ENCODE assay signal across 8 cellular contexts in the genomic region with DNA sequence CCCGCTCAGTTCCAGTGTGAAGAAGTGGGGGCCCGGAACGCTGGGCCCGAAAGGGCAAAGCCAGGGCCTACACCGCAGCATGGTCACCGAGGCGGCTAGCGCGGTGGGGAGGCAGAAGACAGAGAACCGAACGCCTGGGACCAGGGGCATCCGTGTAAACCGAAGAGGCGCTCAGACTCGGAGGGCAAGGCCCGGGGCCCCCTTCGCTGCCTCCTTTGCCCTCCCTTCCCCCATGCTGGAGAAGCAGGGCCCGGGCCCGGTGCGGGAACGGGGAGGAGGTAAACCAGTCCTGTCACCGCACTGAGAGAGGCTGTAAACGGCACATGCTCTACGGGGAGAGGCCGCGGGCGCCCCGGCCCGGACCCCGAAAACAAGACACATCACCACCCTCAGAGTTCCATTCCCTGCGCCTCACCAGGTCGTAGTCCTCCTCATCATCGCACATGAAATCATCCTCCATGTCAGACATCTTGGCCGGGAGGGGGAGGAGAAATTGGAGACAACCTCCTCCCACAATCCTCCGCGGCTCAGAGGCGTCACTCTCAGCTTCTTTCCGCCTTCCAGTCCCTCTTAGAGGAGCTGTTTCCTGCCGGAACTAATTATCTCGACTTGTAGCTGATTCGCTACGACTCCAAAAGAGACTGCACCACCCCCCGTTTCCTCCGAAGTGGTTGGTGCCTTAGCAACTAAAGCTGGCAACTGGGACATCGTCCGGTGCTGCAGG. TPM values are rescaled to one million over a fixed set of nuclear protein-coding genes. Genes with fewer than 3 reads are reported as not detected.
DNase-seq lines count a peak whose midpoint lies in the region; TF ChIP-seq lines count a peak whose summit lies in the region.

A gene (minus strand): TSS at position 490 of the 724 bp plus-strand sequence. CDS start 21 bp downstream, at position 469.

- no peaks in the 10 kb centered on the region for H3K36me3 ChIP-seq in H7 (replicated peaks; ENCODE audit: control insufficient read depth, insufficient read depth, low read length)

- peak within 1 kb of the TSS; percentile 91 for H3K4me3 ChIP-seq in H7 (ENCODE audit: insufficient read depth, low read depth, low read length)
- H3K4me3 ChIP-seq in fibroblast of the aortic adventitia (ENCODE audit: low read depth, low read length) = peak within 1 kb of the TSS; percentile 100

- peak; percentile 99 for DNase-seq in ELF-1 (ENCODE audit: low read depth, low spot score)
- DNase-seq in H7 = peak; percentile 79
- DNase-seq in M059J (ENCODE audit: low read depth) = peak; percentile 97
- DNase-seq in SHP77 treated with DMSO at 0.1 percent for 48 hours (lab: John Stamatoyannopoulos, UW) = peak; percentile 95
- peak; percentile 97 for DNase-seq in activated effector memory CD4-positive, alpha-beta T cell treated with anti-CD3 and anti-CD28 coated beads, Interleukin-2, amount 50 U/mL, for 16 hours
- DNase-seq in fibroblast of the aortic adventitia (ENCODE audit: low read depth) = peak; percentile 100

- no peaks in the 10 kb centered on the region for H3K27me3 Mint-ChIP-seq in nephron (ENCODE audit: low read depth)
- H3K27me3 Mint-ChIP-seq in stimulated activated naive CD8-positive, alpha-beta T cell treated with anti-CD3 and anti-CD28 coated beads, Interleukin-15, Interleukin-2, amounts not matched to agents 100 ng/mL and 50 ng/mL, for 24 hours = no peaks in the 10 kb centered on the region

- no peaks in the 10 kb centered on the region for H3K36me3 Mint-ChIP-seq in nephron (ENCODE audit: low read depth)
- H3K36me3 Mint-ChIP-seq in stimulated activated naive CD8-positive, alpha-beta T cell treated with anti-CD3 and anti-CD28 coated beads, Interleukin-15, Interleukin-2, amounts not matched to agents 100 ng/mL and 50 ng/mL, for 24 hours (ENCODE audit: low read depth) = peaks cover 15% of the 10 kb centered on the region

- H3K9me3 Mint-ChIP-seq in nephron = no peaks in the 10 kb centered on the region
- H3K9me3 Mint-ChIP-seq in stimulated activated naive CD8-positive, alpha-beta T cell treated with anti-CD3 and anti-CD28 coated beads, Interleukin-15, Interleukin-2, amounts not matched to agents 100 ng/mL and 50 ng/mL, for 24 hours = no peaks in the 10 kb centered on the region

- no peaks in the 10 kb centered on the region for H3K27me3 ChIP-seq in H7 (ENCODE audit: control insufficient read depth, insufficient read depth, low read length)

- peak within 1 kb of the TSS; percentile 95 to 99 (median 99) for H3K27ac Mint-ChIP-seq in nephron
- H3K27ac Mint-ChIP-seq in stimulated activated naive CD8-positive, alpha-beta T cell treated with anti-CD3 and anti-CD28 coated beads, Interleukin-15, Interleukin-2, amounts not matched to agents 100 ng/mL and 50 ng/mL, for 24 hours = peak within 1 kb of the TSS; percentile 100

- peaks cover 35% of the 10 kb centered on the region for H3K4me1 Mint-ChIP-seq in nephron
- peaks cover 53% of the 10 kb centered on the region for H3K4me1 Mint-ChIP-seq in stimulated activated naive CD8-positive, alpha-beta T cell treated with anti-CD3 and anti-CD28 coated beads, Interleukin-15, Interleukin-2, amounts not matched to agents 100 ng/mL and 50 ng/mL, for 24 hours (ENCODE audit: low read depth)

- H3K4me3 Mint-ChIP-seq in nephron = peak within 1 kb of the TSS; percentile 99 to 100 (median 99)
- peak within 1 kb of the TSS; percentile 100 for H3K4me3 Mint-ChIP-seq in stimulated activated naive CD8-positive, alpha-beta T cell treated with anti-CD3 and anti-CD28 coated beads, Interleukin-15, Interleukin-2, amounts not matched to agents 100 ng/mL and 50 ng/mL, for 24 hours

- TF ChIP-seq CTCF in fibroblast of the aortic adventitia (IDR thresholded peaks at IDR 0.05; ENCODE audit: insufficient read depth, low read length) (no peak), nephron (IDR thresholded peaks at IDR 0.05; ENCODE audit: unreplicated experiment in 3 of 3) (no peak)

RNA-seq across cellular contexts. Expression of the gene that starts here (rescaled TPM):
- total RNA-seq in H7 (2014; rRNA removed; shearing (Covaris generic)) = 45.8 and 82.6 TPM in 2 replicates
- 43.1 and 43.5 TPM in 2 replicates for total RNA-seq in M059J (2014; rRNA removed; shearing (Covaris generic))
- 116 and 176 TPM in 2 replicates for total RNA-seq in fibroblast of the aortic adventitia (ENCODE audit: low replicate concordance)

Comparison
In these comparisons a context has a peak if more than half of its experiments do, and no peak if none do; other contexts are left out.
1. Peak in every context shown above with its lines: DNase-seq and H3K4me3 ChIP-seq.